ENCODE assay signal across 8 cellular contexts in the genomic region with DNA sequence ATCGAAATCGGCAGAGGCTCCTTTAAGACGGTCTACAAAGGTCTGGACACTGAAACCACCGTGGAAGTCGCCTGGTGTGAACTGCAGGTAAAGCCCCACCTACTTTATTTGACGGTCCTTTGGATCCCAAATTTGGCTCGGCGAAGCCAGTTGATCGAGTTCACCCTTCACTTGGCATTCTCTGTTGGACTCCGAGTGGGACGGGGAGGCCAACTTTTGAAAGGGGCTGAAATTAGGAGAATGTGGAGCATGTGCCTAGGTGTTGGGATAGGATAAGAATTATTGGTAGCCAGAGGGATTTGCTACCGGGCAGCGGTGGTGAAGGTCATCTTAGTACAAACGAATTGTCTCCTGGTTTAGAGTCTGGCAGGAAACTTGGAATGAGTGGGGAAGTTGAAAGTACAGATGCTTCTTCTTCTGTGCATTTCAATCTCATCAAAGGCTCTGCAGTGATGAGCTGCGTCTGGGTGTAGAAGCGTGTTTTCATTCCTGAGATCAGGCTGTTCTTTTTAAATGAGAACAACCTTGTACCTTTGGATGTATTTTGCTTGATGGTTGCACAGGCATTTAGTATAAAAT. TPM values are rescaled to one million over a fixed set of nuclear protein-coding genes. Genes with fewer than 3 reads are reported as not detected.
DNase-seq lines count a peak whose midpoint lies in the region; TF ChIP-seq lines count a peak whose summit lies in the region.

No MANE protein-coding gene starts in this region.

- intact Hi-C loops in activated T-helper 2 cell treated with anti-CD3 and anti-CD28 coated beads, Interferon-gamma antibody, Interleukin-2, Interleukin-4, amounts not matched to agents 10 μg/mL and 5 μg/mL and 100 μg/mL, durations not matched to agents 14 hours and 24 hours and 36 hours (cut with micrococcal nuclease): loop anchor here (10.0 kb wide), 1 partner anchor 940 kb away; the partner anchor contains the start of gene ADIPOR2

- no peaks in the 10 kb centered on the region for H3K27me3 ChIP-seq in HL-60 (ENCODE audit: insufficient read depth, poor library complexity, severe bottlenecking)

- no peaks in the 10 kb centered on the region for H3K9me3 Mint-ChIP-seq in activated T-helper 2 cell treated with anti-CD3 and anti-CD28 coated beads, Interferon-gamma antibody, Interleukin-2, Interleukin-4, amounts not matched to agents 10 μg/mL and 5 μg/mL and 100 μg/mL, durations not matched to agents 14 hours and 24 hours and 36 hours

- peak overlapping the region; percentile 82 for H3K4me3 ChIP-seq in HL-60 (replicated peaks; ENCODE audit: insufficient read depth, low read length)
- H3K4me3 ChIP-seq in skeletal muscle cell (ENCODE audit: low read depth, low read length): peak overlapping the region; percentile 87

- H3K27ac Mint-ChIP-seq in activated T-helper 2 cell treated with anti-CD3 and anti-CD28 coated beads, Interferon-gamma antibody, Interleukin-2, Interleukin-4, amounts not matched to agents 10 μg/mL and 5 μg/mL and 100 μg/mL, durations not matched to agents 14 hours and 24 hours and 36 hours: peak overlapping the region; percentile 87

- H3K27ac ChIP-seq in HL-60 (replicated peaks): peak overlapping the region; percentile 62

- peak overlapping the region; percentile 96 for H3K4me3 Mint-ChIP-seq in activated T-helper 2 cell treated with anti-CD3 and anti-CD28 coated beads, Interferon-gamma antibody, Interleukin-2, Interleukin-4, amounts not matched to agents 10 μg/mL and 5 μg/mL and 100 μg/mL, durations not matched to agents 14 hours and 24 hours and 36 hours (ENCODE audit: low read depth)

- no peak for TF ChIP-seq CTCF in HL-60 (IDR thresholded peaks at IDR 0.05; ENCODE audit: insufficient read depth, low read length)

- peak in 9 of 14 donors; percentile 11 to 58 (median 39) for DNase-seq in C1 segment of cervical spinal cord (lab: John Stamatoyannopoulos, UW)
- DNase-seq in HL-60 (ENCODE audit: low read depth in 1 of 2, low spot score in 1 of 2): peak in 1 of 2 experiments; percentile 7
- no peak for DNase-seq in activated T-helper 2 cell treated with anti-CD3 and anti-CD28 coated beads, Interferon-gamma antibody, Interleukin-2, Interleukin-4, amounts not matched to agents 10 μg/mL and 5 μg/mL and 100 μg/mL, durations not matched to agents 14 hours and 24 hours and 36 hours (ENCODE audit: low spot score)
- peak; percentile 12 to 26 for DNase-seq in hippocampal formation (lab: John Stamatoyannopoulos, UW)
- no peak for DNase-seq in skeletal muscle cell (ENCODE audit: low read depth)
- DNase-seq in activated gamma-delta T cell treated with Interleukin-2 at 50 U/mL for 16 hours: no peak
- DNase-seq in NCI-H1048 (lab: John Stamatoyannopoulos, UW): no peak
- no peak for DNase-seq in NCI-H2227 treated with DMSO at 0.1 percent for 48 hours (lab: John Stamatoyannopoulos, UW)

- H3K27me3 Mint-ChIP-seq in activated T-helper 2 cell treated with anti-CD3 and anti-CD28 coated beads, Interferon-gamma antibody, Interleukin-2, Interleukin-4, amounts not matched to agents 10 μg/mL and 5 μg/mL and 100 μg/mL, durations not matched to agents 14 hours and 24 hours and 36 hours (ENCODE audit: low read depth): no peaks in the 10 kb centered on the region

- H3K36me3 Mint-ChIP-seq in activated T-helper 2 cell treated with anti-CD3 and anti-CD28 coated beads, Interferon-gamma antibody, Interleukin-2, Interleukin-4, amounts not matched to agents 10 μg/mL and 5 μg/mL and 100 μg/mL, durations not matched to agents 14 hours and 24 hours and 36 hours (ENCODE audit: low read depth): peaks cover 40% of the 10 kb centered on the region

- peaks cover 36% of the 10 kb centered on the region for H3K4me1 Mint-ChIP-seq in activated T-helper 2 cell treated with anti-CD3 and anti-CD28 coated beads, Interferon-gamma antibody, Interleukin-2, Interleukin-4, amounts not matched to agents 10 μg/mL and 5 μg/mL and 100 μg/mL, durations not matched to agents 14 hours and 24 hours and 36 hours (ENCODE audit: low read depth)

RNA-seq across cellular contexts. Expression of gene WNK1, which starts 1.9 kb away (rescaled TPM):
- total RNA-seq in activated T-helper 2 cell treated with anti-CD3 and anti-CD28 coated beads, Interferon-gamma antibody, Interleukin-2, Interleukin-4, amounts not matched to agents 10 μg/mL and 5 μg/mL and 100 μg/mL, durations not matched to agents 14 hours and 24 hours and 36 hours: 146 and 157 TPM in 2 replicates

Comparison
In these comparisons a context has a peak if more than half of its experiments do, and no peak if none do; other contexts are left out.
1. DNase-seq: peak in C1 segment of cervical spinal cord (9 of 14) and hippocampal formation (2 of 2); none in activated T-helper 2 cell treated with anti-CD3 and anti-CD28 coated beads, Interferon-gamma antibody, Interleukin-2, Interleukin-4, amounts not matched to agents 10 μg/mL and 5 μg/mL and 100 μg/mL, durations not matched to agents 14 hours and 24 hours and 36 hours (single experiment), skeletal muscle cell (single experiment), activated gamma-delta T cell treated with Interleukin-2 at 50 U/mL for 16 hours (single experiment), NCI-H1048 (single experiment) and NCI-H2227 treated with DMSO at 0.1 percent for 48 hours (single experiment).